In the genomic region with DNA sequence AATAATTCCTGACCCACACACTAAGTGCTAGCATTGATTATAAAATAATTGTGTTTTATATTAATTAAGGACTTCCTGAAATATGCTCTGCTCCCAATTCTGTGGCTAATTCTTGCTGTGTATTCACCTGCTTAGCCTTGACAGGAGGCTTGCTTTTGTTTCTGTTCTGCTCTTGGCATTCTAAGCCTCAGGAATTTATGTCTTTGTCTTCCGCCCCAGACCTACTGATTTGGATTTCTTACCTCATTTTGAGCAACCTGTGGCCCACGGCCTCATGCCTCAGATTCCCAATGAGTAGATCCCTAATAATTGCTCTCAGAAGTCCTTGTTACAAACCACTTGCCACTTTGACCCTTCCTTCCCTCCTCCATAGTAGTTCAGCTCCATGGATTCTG, we compare ENCODE assay signal across 7 cellular contexts. TPM values are rescaled to one million over a fixed set of nuclear protein-coding genes. Genes with fewer than 3 reads are reported as not detected.
"Had no signal": no experiment of that assay in that cellular context is flagged by ENCODE, and none has a peak within 500 bp of the region (broad histone marks: within the 10 kb centered on the region; RNA-seq: fewer than 3 reads in every experiment).

No MANE protein-coding gene starts in this region.

RNA-seq across cellular contexts. Expression of gene CTAGE6, which starts 40.4 kb away (rescaled TPM):
- total RNA-seq: colonic mucosa, endodermal cell, foreskin keratinocyte, heart left ventricle had no signal
- polyA plus RNA-seq: endothelial cell of umbilical vein, fibroblast of lung, foreskin keratinocyte, heart left ventricle, hepatocyte had no signal
